Comparison of ENCODE assay signal across 28 cellular contexts in genomic region chr5:110807174-110807573, GRCh38.
DNase-seq lines count a peak whose midpoint lies in the region; ATAC-seq and TF ChIP-seq lines count a peak whose summit lies in the region.
"Had no signal": no experiment of that assay in that cellular context is flagged by ENCODE, and none has a peak within 500 bp of the region (broad histone marks: within the 10 kb centered on the region; RNA-seq: fewer than 3 reads in every experiment).

No MANE protein-coding gene starts in this region.

- H3K4me1 ChIP-seq in gastroesophageal sphincter: peaks cover 0 to 6% (median 0%) of the 10 kb centered on the region in 3 donors
- H3K4me1 ChIP-seq: SJSA1, suprapubic skin, vagina had no signal

- H3K36me3 ChIP-seq in gastroesophageal sphincter: no peaks in the 10 kb centered on the region
- H3K36me3 ChIP-seq: SJSA1, suprapubic skin, vagina had no signal

- DNase-seq in HCEC 1CT (peak; percentile 43), NCI-H446 treated with DMSO at 0.1 percent for 48 hours (lab: John Stamatoyannopoulos, UW) (peak; percentile 29), myocyte (ENCODE audit: low read depth) (peak; percentile 89), NCI-H748 (lab: John Stamatoyannopoulos, UW; ENCODE audit: unreplicated experiment) (no peak), immature natural killer cell (no peak), NCI-H146 treated with DMSO at 0.1 percent for 48 hours (lab: John Stamatoyannopoulos, UW; ENCODE audit: unreplicated experiment) (no peak)
- DNase-seq in T-helper 2 cell treated with Interferon-gamma antibody and Interleukin-4, amounts not matched to agents 5 μg/mL and 100 μg/mL, for 36 hours (ENCODE audit: low spot score): no peak
- DNase-seq: activated B cell treated with CpG ODN at 0.5 μM for 24 hours; activated CD8-positive, alpha-beta T cell treated with anti-CD3 and anti-CD28 coated beads, Interleukin-2, amount 10 ng/mL, durations not matched to agents 7 days and 5 days; activated naive CD4-positive, alpha-beta T cell treated with anti-CD3 and anti-CD28 coated beads, Interleukin-2, amount 10 ng/mL, durations not matched to agents 7 days and 5 days; activated T-cell treated with anti-CD3 and anti-CD28 coated beads, Interleukin-2, amount 50 U/mL, for 24 hours; aorta; CD4-positive, alpha-beta memory T cell; DMS79; effector CD4-positive, alpha-beta T cell; H7; MM.1S; NCI-H2029; NCI-H526 treated with DMSO at 0.1 percent for 48 hours; OCI-M1; stimulated activated CD4-positive, alpha-beta T cell treated with anti-CD3 and anti-CD28 coated beads, Interleukin-15, amount 100 ng/mL, for 24 hours; T-helper 9 cell had no signal

- no peak overlapping the region for H3K27ac ChIP-seq in gastroesophageal sphincter
- H3K27ac ChIP-seq: SJSA1, suprapubic skin, vagina had no signal

- peak; percentile 36 for ATAC-seq in gastroesophageal sphincter
- ATAC-seq: activated CD8-positive, alpha-beta T cell treated with anti-CD3 and anti-CD28 coated beads, Interleukin-2, amount 10 ng/mL, durations not matched to agents 7 days and 5 days; esophagus mucosa had no signal

- H3K4me3 ChIP-seq in gastroesophageal sphincter: no peak overlapping the region
- H3K4me3 ChIP-seq: SJSA1, suprapubic skin, vagina had no signal

- H3K36me3 Mint-ChIP-seq in T-helper 2 cell treated with Interferon-gamma antibody and Interleukin-4, amounts not matched to agents 5 μg/mL and 100 μg/mL, for 36 hours (ENCODE audit: low read depth): no peaks in the 10 kb centered on the region
- H3K36me3 Mint-ChIP-seq in immature natural killer cell: peaks cover 0 to 3% (median 0%) of the 10 kb centered on the region in 3 donors
- H3K36me3 Mint-ChIP-seq: activated naive CD4-positive, alpha-beta T cell treated with anti-CD3 and anti-CD28 coated beads, Interleukin-2, amount 10 ng/mL, durations not matched to agents 7 days and 5 days; IgD-negative memory B cell had no signal

- TF ChIP-seq EP300 in gastroesophageal sphincter (IDR thresholded peaks at IDR 0.05): no peak

- no peaks in the 10 kb centered on the region for H3K27me3 Mint-ChIP-seq in T-helper 2 cell treated with Interferon-gamma antibody and Interleukin-4, amounts not matched to agents 5 μg/mL and 100 μg/mL, for 36 hours (ENCODE audit: low read depth)
- peaks cover 2 to 3% (median 3%) of the 10 kb centered on the region in 3 donors for H3K27me3 Mint-ChIP-seq in immature natural killer cell (ENCODE audit: low read depth in 3 of 3)
- H3K27me3 Mint-ChIP-seq: activated B cell treated with CpG ODN at 0.5 μM for 24 hours; activated naive CD4-positive, alpha-beta T cell treated with anti-CD3 and anti-CD28 coated beads, Interleukin-2, amount 10 ng/mL, durations not matched to agents 7 days and 5 days; IgD-negative memory B cell had no signal

- no peaks in the 10 kb centered on the region for H3K27me3 ChIP-seq in gastroesophageal sphincter
- H3K27me3 ChIP-seq: SJSA1, suprapubic skin, vagina had no signal

- peaks cover 19% of the 10 kb centered on the region for H3K9me3 Mint-ChIP-seq in T-helper 2 cell treated with Interferon-gamma antibody and Interleukin-4, amounts not matched to agents 5 μg/mL and 100 μg/mL, for 36 hours
- H3K9me3 Mint-ChIP-seq in immature natural killer cell: peaks cover 0 to 34% (median 6%) of the 10 kb centered on the region in 6 donors

- TF ChIP-seq POLR2A in gastroesophageal sphincter (IDR thresholded peaks at IDR 0.05): no peak

- H3K27ac Mint-ChIP-seq in T-helper 2 cell treated with Interferon-gamma antibody and Interleukin-4, amounts not matched to agents 5 μg/mL and 100 μg/mL, for 36 hours: no peak overlapping the region
- no peak overlapping the region for H3K27ac Mint-ChIP-seq in immature natural killer cell
- H3K27ac Mint-ChIP-seq: activated B cell treated with CpG ODN at 0.5 μM for 24 hours; activated CD8-positive, alpha-beta T cell treated with anti-CD3 and anti-CD28 coated beads, Interleukin-2, amount 10 ng/mL, durations not matched to agents 7 days and 5 days; activated naive CD4-positive, alpha-beta T cell treated with anti-CD3 and anti-CD28 coated beads, Interleukin-2, amount 10 ng/mL, durations not matched to agents 7 days and 5 days; activated T-cell treated with anti-CD3 and anti-CD28 coated beads, Interleukin-2, amount 50 U/mL, for 24 hours; CD4-positive, alpha-beta memory T cell; IgD-negative memory B cell had no signal

- peaks cover 0 to 24% (median 0%) of the 10 kb centered on the region in 3 donors for H3K9me3 ChIP-seq in gastroesophageal sphincter
- H3K9me3 ChIP-seq: suprapubic skin, vagina had no signal

- WGBS in gastroesophageal sphincter (ENCODE audit: low coverage in 1 of 2), 2 donors: 24 to 38% methylated on average over 4 of the region's 4 CpGs

- TF ChIP-seq CTCF in gastroesophageal sphincter (IDR thresholded peaks at IDR 0.05): no peak

- H3K4me3 Mint-ChIP-seq in T-helper 2 cell treated with Interferon-gamma antibody and Interleukin-4, amounts not matched to agents 5 μg/mL and 100 μg/mL, for 36 hours: no peak overlapping the region
- H3K4me3 Mint-ChIP-seq in immature natural killer cell: no peak overlapping the region
- H3K4me3 Mint-ChIP-seq: activated B cell treated with CpG ODN at 0.5 μM for 24 hours; activated CD8-positive, alpha-beta T cell treated with anti-CD3 and anti-CD28 coated beads, Interleukin-2, amount 10 ng/mL, durations not matched to agents 7 days and 5 days; activated naive CD4-positive, alpha-beta T cell treated with anti-CD3 and anti-CD28 coated beads, Interleukin-2, amount 10 ng/mL, durations not matched to agents 7 days and 5 days; activated T-cell treated with anti-CD3 and anti-CD28 coated beads, Interleukin-2, amount 50 U/mL, for 24 hours; CD4-positive, alpha-beta memory T cell; IgD-negative memory B cell had no signal

- H3K4me1 Mint-ChIP-seq in T-helper 2 cell treated with Interferon-gamma antibody and Interleukin-4, amounts not matched to agents 5 μg/mL and 100 μg/mL, for 36 hours (ENCODE audit: low read depth): no peaks in the 10 kb centered on the region
- H3K4me1 Mint-ChIP-seq in immature natural killer cell: no peaks in the 10 kb centered on the region
- H3K4me1 Mint-ChIP-seq: activated B cell treated with CpG ODN at 0.5 μM for 24 hours; activated naive CD4-positive, alpha-beta T cell treated with anti-CD3 and anti-CD28 coated beads, Interleukin-2, amount 10 ng/mL, durations not matched to agents 7 days and 5 days; CD4-positive, alpha-beta memory T cell; IgD-negative memory B cell had no signal

Comparison
In these comparisons a context has a peak if more than half of its experiments do, and no peak if none do; other contexts are left out.
1. DNase-seq: peak in HCEC 1CT (single experiment), NCI-H446 treated with DMSO at 0.1 percent for 48 hours (single experiment) and myocyte (single experiment); none in NCI-H748 (single experiment), T-helper 2 cell treated with Interferon-gamma antibody and Interleukin-4, amounts not matched to agents 5 μg/mL and 100 μg/mL, for 36 hours (single experiment), immature natural killer cell (0 of 3) and NCI-H146 treated with DMSO at 0.1 percent for 48 hours (single experiment).